Comparison of ENCODE assay signal across 26 cellular contexts in the genomic region with DNA sequence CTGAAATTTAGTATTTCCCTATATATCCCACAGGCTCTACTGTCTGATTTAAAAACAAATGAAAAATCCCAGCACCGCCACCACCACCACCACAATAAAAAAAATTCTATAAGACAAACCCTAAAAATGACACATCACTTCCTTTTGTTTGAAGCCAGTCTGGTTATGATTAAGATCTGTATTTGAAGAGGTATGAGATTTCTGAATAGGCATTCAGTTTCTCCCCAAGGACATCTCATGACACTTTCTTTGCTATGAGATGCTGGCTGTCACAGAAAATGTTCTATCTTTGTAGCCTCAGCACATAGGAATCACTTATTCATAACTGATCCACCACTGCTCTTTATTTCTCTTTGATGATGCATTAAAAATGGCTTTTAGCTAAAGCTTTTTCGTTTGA.
DNase-seq lines count a peak whose midpoint lies in the region; ATAC-seq and TF ChIP-seq lines count a peak whose summit lies in the region.
"Had no signal": no experiment of that assay in that cellular context is flagged by ENCODE, and none has a peak within 500 bp of the region (broad histone marks: within the 10 kb centered on the region; RNA-seq: fewer than 3 reads in every experiment).

No MANE protein-coding gene starts in this region.

- no peaks in the 10 kb centered on the region for H3K79me2 ChIP-seq in SK-N-SH (ENCODE audit: insufficient read depth)

- 0 out of 2 replicates have a peak overlapping the region, but pooled peaks have one; percentile 17 for H3K4me2 ChIP-seq in SK-N-SH
- H3K4me2 ChIP-seq: BLaER1 had no signal

- H3K9ac ChIP-seq in SK-N-SH: no peak overlapping the region
- H3K9ac ChIP-seq: BLaER1 had no signal

- no peaks in the 10 kb centered on the region for H3K36me3 ChIP-seq in SK-N-SH (replicated peaks in 1 of 2; ENCODE audit: control insufficient read depth in 1 of 2, insufficient read depth in 2 of 2, low read length in 1 of 2)
- H3K36me3 ChIP-seq: BLaER1, ovary, tibial nerve had no signal

- 61% methylated on average over 2 of the region's 2 CpGs for WGBS in SK-N-SH (ENCODE audit: low lambda C conversion rate)

- POLR2A ChIA-PET in SK-N-SH (lab: Yijun Ruan, JAX): no interaction called here

- H3K27ac ChIP-seq in SK-N-SH (ENCODE audit: low read depth in 2 of 2, low read length in 1 of 2): peak overlapping the region in 1 of 2 experiments; percentile 48; a peak in 2 of 4 replicates
- H3K27ac ChIP-seq: BLaER1, ovary, tibial nerve had no signal

- H3K9me2 ChIP-seq in SK-N-SH: no peaks in the 10 kb centered on the region

- DNase-seq in EL (peak; percentile 6), SK-N-SH (no peak), fibroblast of gingiva (ENCODE audit: low read depth) (peak; percentile 63), middle frontal gyrus (ENCODE audit: extremely low spot score, low spot score) (no peak), hypothalamus (lab: John Stamatoyannopoulos, UW) (no peak), mucosa of gallbladder (ENCODE audit: low spot score) (no peak)
- DNase-seq: activated CD4-positive, alpha-beta T cell treated with anti-CD3 and anti-CD28 coated beads for 4 hours; anterior cingulate cortex; central memory CD4-positive, alpha-beta T cell; DMS 273 treated with DMSO at 0.1 percent for 48 hours; HFFc6; immature natural killer cell; KG1; left cardiac atrium; NCI-H1092 treated with DMSO at 0.1 percent for 48 hours; NCI-H187; NCI-H2227 treated with DMSO at 0.1 percent for 48 hours; NCI-H526 treated with DMSO at 0.1 percent for 48 hours; ovary; SHP77 treated with DMSO at 0.1 percent for 48 hours; stimulated activated CD4-positive, alpha-beta T cell treated with anti-CD3 and anti-CD28 coated beads, Interleukin-15, amount 100 ng/mL, for 24 hours; stimulated activated CD4-positive, alpha-beta T cell treated with anti-CD3 and anti-CD28 coated beads, Interleukin-4, amount 100 ng/mL, for 4 hours; T-helper 9 cell had no signal

- H3K4me1 ChIP-seq in SK-N-SH (ENCODE audit: control insufficient read depth in 1 of 2, insufficient read depth in 2 of 2, low read depth in 1 of 2, low read length in 1 of 2): 0 out of 4 replicates have a peak, but pooled peaks cover 0 to 4% of the 10 kb centered on the region in 2 experiments
- H3K4me1 ChIP-seq: BLaER1 had no signal

- no peak for TF ChIP-seq RAD21 in SK-N-SH (IDR thresholded peaks at IDR 0.05; ENCODE audit: low read length)

- no peaks in the 10 kb centered on the region for H3K27me3 ChIP-seq in SK-N-SH (ENCODE audit: insufficient read depth)
- H3K27me3 ChIP-seq: BLaER1, ovary, tibial nerve had no signal

- peaks cover 4% of the 10 kb centered on the region for H3F3A ChIP-seq in SK-N-SH (replicated peaks; ENCODE audit: insufficient read depth)

- TF ChIP-seq CTCF in SK-N-SH (IDR thresholded peaks at IDR 0.05): no peak

- peak; percentile 71 for ATAC-seq in HG02610 (IDR thresholded peaks at IDR 0.05; ENCODE audit: unreplicated experiment)
- ATAC-seq: left cardiac atrium had no signal

- H3K4me3 ChIP-seq in SK-N-SH (ENCODE audit: low read depth in 2 of 2, low read length in 1 of 2): no peak overlapping the region
- H3K4me3 ChIP-seq: BLaER1, ovary, tibial nerve had no signal

- no peaks in the 10 kb centered on the region for H4K20me1 ChIP-seq in SK-N-SH (ENCODE audit: insufficient read depth)
- H4K20me1 ChIP-seq: BLaER1 had no signal

- H2AFZ ChIP-seq in SK-N-SH (ENCODE audit: low read depth): no peak overlapping the region

- TF ChIP-seq EP300 in SK-N-SH (IDR thresholded peaks at IDR 0.05; ENCODE audit: borderline replicate concordance in 1 of 2, low read depth in 1 of 2, low read length in 1 of 2): no peak

- no peaks in the 10 kb centered on the region for H3K9me3 ChIP-seq in SK-N-SH
- H3K9me3 ChIP-seq: BLaER1, ovary, tibial nerve had no signal

- CTCF ChIA-PET in SK-N-SH (lab: Yijun Ruan, JAX): no interaction called here

TF ChIP-seq in SK-N-SH, 30 proteins besides CTCF, POLR2A, EP300 and RAD21:
- TF ChIP-seq FOXJ3 (CRISPR knock-in tag; IDR thresholded peaks at IDR 0.05) (no peak), TAF1 (IDR thresholded peaks at IDR 0.05; ENCODE audit: borderline replicate concordance, low read depth, low read length) (no peak), GABPA (IDR thresholded peaks at IDR 0.05; ENCODE audit: low read depth) (no peak), TCF12 (IDR thresholded peaks at IDR 0.05) (peak; percentile 61), JUND (IDR thresholded peaks at IDR 0.05) (no peak), NRF1 (IDR thresholded peaks at IDR 0.05; ENCODE audit: low read depth, low read length) (no peak), MXI1 (IDR thresholded peaks at IDR 0.05; ENCODE audit: low read depth, low read length) (no peak), FOSL2 (IDR thresholded peaks at IDR 0.05; ENCODE audit: borderline replicate concordance, low read depth) (no peak)
- TF ChIP-seq, protein P1, sequence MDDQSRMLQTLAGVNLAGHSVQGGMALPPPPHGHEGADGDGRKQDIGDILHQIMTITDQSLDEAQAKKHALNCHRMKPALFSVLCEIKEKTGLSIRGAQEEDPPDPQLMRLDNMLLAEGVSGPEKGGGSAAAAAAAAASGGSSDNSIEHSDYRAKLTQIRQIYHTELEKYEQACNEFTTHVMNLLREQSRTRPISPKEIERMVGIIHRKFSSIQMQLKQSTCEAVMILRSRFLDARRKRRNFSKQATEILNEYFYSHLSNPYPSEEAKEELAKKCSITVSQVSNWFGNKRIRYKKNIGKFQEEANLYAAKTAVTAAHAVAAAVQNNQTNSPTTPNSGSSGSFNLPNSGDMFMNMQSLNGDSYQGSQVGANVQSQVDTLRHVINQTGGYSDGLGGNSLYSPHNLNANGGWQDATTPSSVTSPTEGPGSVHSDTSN (IDR thresholded peaks at IDR 0.05): 0 out of 2 replicates have a peak, but pooled peaks have one; percentile 23

Comparison
In these comparisons a context has a peak if more than half of its experiments do, and no peak if none do; other contexts are left out.
1. DNase-seq: peak in EL (single experiment) and fibroblast of gingiva (single experiment); none in SK-N-SH (single experiment), middle frontal gyrus (single experiment), hypothalamus (0 of 51) and mucosa of gallbladder (single experiment).